ENCODE assay signal across 17 cellular contexts in genomic region chr6:487956-488355, GRCh38.
DNase-seq lines count a peak whose midpoint lies in the region; ATAC-seq and FAIRE-seq lines count a peak whose summit lies in the region.
"Had no signal": no experiment of that assay in that cellular context is flagged by ENCODE, and none has a peak within 500 bp of the region (broad histone marks: within the 10 kb centered on the region; RNA-seq: fewer than 3 reads in every experiment).

No MANE protein-coding gene starts in this region.

- no peak for DNase-seq in stimulated activated naive CD8-positive, alpha-beta T cell treated with anti-CD3 and anti-CD28 coated beads, Interleukin-15, Interleukin-2, amounts not matched to agents 100 U/mL and 50 U/mL, for 24 hours
- DNase-seq in activated naive CD8-positive, alpha-beta T cell treated with anti-CD3 and anti-CD28 coated beads, Interleukin-2, amount 50 U/mL, for 24 hours, result no peak
- DNase-seq in memory B cell (ENCODE audit: low spot score in 2 of 2) (peak; percentile 80 to 89), RCC 7860 (ENCODE audit: low spot score) (no peak), HK-2 (ENCODE audit: unreplicated experiment) (no peak), GM19238 (ENCODE audit: insufficient read length, low spot score) (no peak)
- DNase-seq: activated CD8-positive, alpha-beta memory T cell treated with anti-CD3 and anti-CD28 coated beads, Interleukin-2, amount 50 U/mL, for 48 hours; DMS79 treated with DMSO at 0.1 percent for 48 hours; effector CD8-positive, alpha-beta T cell; foreskin fibroblast; NCI-H187; NCI-H82; stimulated activated CD4-positive, alpha-beta T cell treated with anti-CD3 and anti-CD28 coated beads, Interleukin-2, amount 100 ng/mL, for 24 hours had no signal

- no peaks in the 10 kb centered on the region for H3K27me3 Mint-ChIP-seq in stimulated activated naive CD8-positive, alpha-beta T cell treated with anti-CD3 and anti-CD28 coated beads, Interleukin-15, Interleukin-2, amounts not matched to agents 100 ng/mL and 50 ng/mL, for 24 hours
- H3K27me3 Mint-ChIP-seq in activated naive CD8-positive, alpha-beta T cell treated with anti-CD3 and anti-CD28 coated beads, Interleukin-2, amount 50 U/mL, for 24 hours, result no peaks in the 10 kb centered on the region
- no peaks in the 10 kb centered on the region for H3K27me3 Mint-ChIP-seq in memory B cell

- peaks cover 96% of the 10 kb centered on the region for H3K4me1 Mint-ChIP-seq in stimulated activated naive CD8-positive, alpha-beta T cell treated with anti-CD3 and anti-CD28 coated beads, Interleukin-15, Interleukin-2, amounts not matched to agents 100 ng/mL and 50 ng/mL, for 24 hours (ENCODE audit: low read depth)
- H3K4me1 Mint-ChIP-seq in activated naive CD8-positive, alpha-beta T cell treated with anti-CD3 and anti-CD28 coated beads, Interleukin-2, amount 50 U/mL, for 24 hours, result peaks cover 88% of the 10 kb centered on the region
- peaks cover 28% of the 10 kb centered on the region for H3K4me1 Mint-ChIP-seq in memory B cell
- H3K4me1 Mint-ChIP-seq: GM23338 had no signal

- peaks cover 69% of the 10 kb centered on the region for H3K36me3 Mint-ChIP-seq in stimulated activated naive CD8-positive, alpha-beta T cell treated with anti-CD3 and anti-CD28 coated beads, Interleukin-15, Interleukin-2, amounts not matched to agents 100 ng/mL and 50 ng/mL, for 24 hours (ENCODE audit: low read depth)
- peaks cover 67% of the 10 kb centered on the region for H3K36me3 Mint-ChIP-seq in activated naive CD8-positive, alpha-beta T cell treated with anti-CD3 and anti-CD28 coated beads, Interleukin-2, amount 50 U/mL, for 24 hours (ENCODE audit: low read depth)
- peaks cover 12% of the 10 kb centered on the region for H3K36me3 Mint-ChIP-seq in memory B cell

- FAIRE-seq in RCC 7860 (lab: Jason Lieb, UNC), result no peak

- H3K4me3 Mint-ChIP-seq in stimulated activated naive CD8-positive, alpha-beta T cell treated with anti-CD3 and anti-CD28 coated beads, Interleukin-15, Interleukin-2, amounts not matched to agents 100 ng/mL and 50 ng/mL, for 24 hours, result peak overlapping the region; percentile 35
- no peak overlapping the region for H3K4me3 Mint-ChIP-seq in activated naive CD8-positive, alpha-beta T cell treated with anti-CD3 and anti-CD28 coated beads, Interleukin-2, amount 50 U/mL, for 24 hours
- peak overlapping the region; percentile 28 for H3K4me3 Mint-ChIP-seq in memory B cell
- H3K4me3 Mint-ChIP-seq: GM23338 had no signal

- ATAC-seq in stimulated activated naive CD8-positive, alpha-beta T cell treated with anti-CD3 and anti-CD28 coated beads, Interleukin-15, Interleukin-2, amounts not matched to agents 100 U/mL and 50 U/mL, for 24 hours, result no peak
- ATAC-seq in activated naive CD8-positive, alpha-beta T cell treated with anti-CD3 and anti-CD28 coated beads, Interleukin-2, amount 50 U/mL, for 24 hours, result no peak
- peak; percentile 89 for ATAC-seq in memory B cell (ENCODE audit: low read depth)
- ATAC-seq in GM19351 (IDR thresholded peaks at IDR 0.05; ENCODE audit: unreplicated experiment), result no peak
- ATAC-seq: GM23338, Right ventricle myocardium inferior had no signal

- no peaks in the 10 kb centered on the region for H3K9me3 Mint-ChIP-seq in stimulated activated naive CD8-positive, alpha-beta T cell treated with anti-CD3 and anti-CD28 coated beads, Interleukin-15, Interleukin-2, amounts not matched to agents 100 ng/mL and 50 ng/mL, for 24 hours
- no peaks in the 10 kb centered on the region for H3K9me3 Mint-ChIP-seq in activated naive CD8-positive, alpha-beta T cell treated with anti-CD3 and anti-CD28 coated beads, Interleukin-2, amount 50 U/mL, for 24 hours
- no peaks in the 10 kb centered on the region for H3K9me3 Mint-ChIP-seq in memory B cell

- peak overlapping the region; percentile 96 for H3K27ac Mint-ChIP-seq in stimulated activated naive CD8-positive, alpha-beta T cell treated with anti-CD3 and anti-CD28 coated beads, Interleukin-15, Interleukin-2, amounts not matched to agents 100 ng/mL and 50 ng/mL, for 24 hours
- peak overlapping the region; percentile 99 for H3K27ac Mint-ChIP-seq in activated naive CD8-positive, alpha-beta T cell treated with anti-CD3 and anti-CD28 coated beads, Interleukin-2, amount 50 U/mL, for 24 hours
- peak overlapping the region; percentile 89 for H3K27ac Mint-ChIP-seq in memory B cell
- H3K27ac Mint-ChIP-seq: GM23338 had no signal

Comparison
In these comparisons a context has a peak if more than half of its experiments do, and no peak if none do; other contexts are left out.
1. DNase-seq: peak in memory B cell (2 of 2); none in stimulated activated naive CD8-positive, alpha-beta T cell treated with anti-CD3 and anti-CD28 coated beads, Interleukin-15, Interleukin-2, amounts not matched to agents 100 U/mL and 50 U/mL, for 24 hours (single experiment), activated naive CD8-positive, alpha-beta T cell treated with anti-CD3 and anti-CD28 coated beads, Interleukin-2, amount 50 U/mL, for 24 hours (single experiment), RCC 7860 (single experiment), HK-2 (single experiment) and GM19238 (single experiment).
2. Peak in every context shown above with its lines, with median percentiles within 50 percentile points of each other: H3K27ac Mint-ChIP-seq.